Comparison of ENCODE assay signal across 14 cellular contexts in the genomic region with DNA sequence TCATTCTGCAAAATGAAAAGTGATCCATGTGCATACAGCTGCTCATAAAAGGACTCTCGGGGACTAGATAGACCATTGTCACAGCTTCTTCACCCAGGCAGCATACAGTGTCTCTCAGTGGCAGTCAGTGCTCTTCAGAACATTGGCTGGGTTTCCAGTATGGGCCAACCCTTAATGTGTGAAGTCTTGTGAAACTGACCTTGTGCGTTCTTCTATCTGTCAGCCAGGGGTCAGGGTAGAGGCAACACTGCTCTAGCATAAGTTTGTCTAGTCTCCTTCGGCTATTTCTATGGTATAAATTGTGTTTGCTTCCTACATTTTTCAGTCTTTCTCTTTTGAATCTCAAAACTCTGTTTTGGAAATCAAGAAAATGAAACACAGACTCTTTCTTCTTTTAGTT. TPM values are rescaled to one million over a fixed set of nuclear protein-coding genes. Genes with fewer than 3 reads are reported as not detected.
DNase-seq lines count a peak whose midpoint lies in the region; ATAC-seq and TF ChIP-seq lines count a peak whose summit lies in the region.
"Had no signal": no experiment of that assay in that cellular context is flagged by ENCODE, and none has a peak within 500 bp of the region (broad histone marks: within the 10 kb centered on the region; RNA-seq: fewer than 3 reads in every experiment).

No MANE protein-coding gene starts in this region.

- intact Hi-C loops in right cardiac atrium (cut with DNase I) = no loop called here

- ATAC-seq in GM21381 (IDR thresholded peaks at IDR 0.05; ENCODE audit: unreplicated experiment) = peak; percentile 59
- peak; percentile 48 to 76 for ATAC-seq in right cardiac atrium
- ATAC-seq in HG03025 (IDR thresholded peaks at IDR 0.05; ENCODE audit: low FRiP score, unreplicated experiment) = no peak
- no peak for ATAC-seq in GM18517 (IDR thresholded peaks at IDR 0.05; ENCODE audit: unreplicated experiment)

- peak; percentile 37; the same call in 1 of the 2 replicates for TF ChIP-seq CTCF in OCI-LY1 (IDR thresholded peaks at IDR 0.05; ENCODE audit: low read length)
- TF ChIP-seq CTCF in HFFc6 (IDR thresholded peaks at IDR 0.05) = no peak

- no peaks in the 10 kb centered on the region for H3K4me1 Mint-ChIP-seq in HFFc6 (ENCODE audit: low read depth)
- H3K4me1 Mint-ChIP-seq: naive B cell had no signal

- 66% methylated on average over 3 of the region's 3 CpGs for WGBS in right cardiac atrium

- peaks cover 22% of the 10 kb centered on the region for H3K9me3 Mint-ChIP-seq in HFFc6
- H3K9me3 Mint-ChIP-seq: activated T-helper 2 cell treated with anti-CD3 and anti-CD28 coated beads, Interferon-gamma antibody, Interleukin-2, Interleukin-4, amounts not matched to agents 10 μg/mL and 5 μg/mL and 100 μg/mL, durations not matched to agents 14 hours and 24 hours and 36 hours had no signal

- in situ Hi-C loops in ACHN (cut with HindIII; ENCODE audit: low pct_ligation_motif_present, low pct_unique_long_range_greater_than_20kb, low sequenced_read_pairs) = no loop called here

- no peak overlapping the region for H3K4me2 ChIP-seq in OCI-LY1 (ENCODE audit: low read length)

- H3K27me3 ChIP-seq in OCI-LY1 (ENCODE audit: insufficient read depth, low read length) (no peaks in the 10 kb centered on the region), right cardiac atrium (ENCODE audit: control insufficient read depth, insufficient read depth) (no peaks in the 10 kb centered on the region)

- no peaks in the 10 kb centered on the region for H3K79me2 ChIP-seq in OCI-LY1 (ENCODE audit: insufficient read depth, low read length)

- no peaks in the 10 kb centered on the region for H3K36me3 ChIP-seq in OCI-LY1 (ENCODE audit: insufficient read depth, low read length)

- no peaks in the 10 kb centered on the region for H3F3A ChIP-seq in OCI-LY1 (ENCODE audit: insufficient read depth, low read length)

- H3K4me1 ChIP-seq in OCI-LY1 (ENCODE audit: insufficient read depth, low read length, severe bottlenecking) (no peaks in the 10 kb centered on the region), right cardiac atrium (ENCODE audit: control insufficient read depth, insufficient read depth, low read length) (no peaks in the 10 kb centered on the region)

- no peak overlapping the region for H3K9ac ChIP-seq in OCI-LY1 (ENCODE audit: low read length)

- H3K27me3 Mint-ChIP-seq in HFFc6 (ENCODE audit: insufficient read depth) = peaks cover 2% of the 10 kb centered on the region

- no peak overlapping the region for H3K4me3 ChIP-seq in OCI-LY1 (ENCODE audit: low read depth, low read length, poor library complexity, severe bottlenecking)
- no peak overlapping the region for H3K4me3 ChIP-seq in right cardiac atrium (ENCODE audit: low read length)

- H3K9me3 ChIP-seq in OCI-LY1 (ENCODE audit: low read length) (no peaks in the 10 kb centered on the region), right cardiac atrium (ENCODE audit: control insufficient read depth, low read length) (no peaks in the 10 kb centered on the region)

- H3K27ac Mint-ChIP-seq in HFFc6 = no peak overlapping the region
- H3K27ac Mint-ChIP-seq: activated T-helper 2 cell treated with anti-CD3 and anti-CD28 coated beads, Interferon-gamma antibody, Interleukin-2, Interleukin-4, amounts not matched to agents 10 μg/mL and 5 μg/mL and 100 μg/mL, durations not matched to agents 14 hours and 24 hours and 36 hours; CD4-positive, alpha-beta T cell; naive B cell had no signal

- H2AFZ ChIP-seq in OCI-LY1 (ENCODE audit: low read length) = no peak overlapping the region

- H3K4me3 Mint-ChIP-seq in HFFc6 = no peak overlapping the region
- H3K4me3 Mint-ChIP-seq: CD4-positive, alpha-beta T cell; naive B cell had no signal

- H3K36me3 Mint-ChIP-seq in HFFc6 (ENCODE audit: low read depth) = no peaks in the 10 kb centered on the region
- H3K36me3 Mint-ChIP-seq: naive B cell had no signal

- no peaks in the 10 kb centered on the region for H3K9me2 ChIP-seq in OCI-LY1 (ENCODE audit: low read depth, low read length)

- DNase-seq in ACHN = peak; percentile 30
- DNase-seq in right cardiac atrium = no peak
- DNase-seq in HFFc6 = no peak
- no peak for DNase-seq in NCI-H345 (lab: John Stamatoyannopoulos, UW)
- DNase-seq: CD4-positive, alpha-beta T cell; IMR-90; naive B cell; T-helper 1 cell had no signal

- no peak overlapping the region for H3K27ac ChIP-seq in OCI-LY1 (ENCODE audit: low read depth, low read length, poor library complexity, severe bottlenecking)
- H3K27ac ChIP-seq in right cardiac atrium (ENCODE audit: low read length) = no peak overlapping the region

- no peaks in the 10 kb centered on the region for H4K20me1 ChIP-seq in OCI-LY1 (ENCODE audit: insufficient read depth, low read length)

RNA-seq across cellular contexts. Expression of a gene that starts 37.0 kb away (rescaled TPM):
- not detected for total RNA-seq in right cardiac atrium
- not detected for polyA plus RNA-seq in right cardiac atrium
- total RNA-seq in HFFc6 (2021; fragmentation: NEBNext Ultra II Directional; extraction: Animal tissue kit (Norgen Biotek cat#: 25700)) = not detected
- total RNA-seq: activated T-helper 2 cell treated with anti-CD3 and anti-CD28 coated beads, Interferon-gamma antibody, Interleukin-2, Interleukin-4, amounts not matched to agents 10 μg/mL and 5 μg/mL and 100 μg/mL, durations not matched to agents 14 hours and 24 hours and 36 hours; CD4-positive, alpha-beta T cell; IMR-90 had no signal
- polyA plus RNA-seq: esophagus, IMR-90 had no signal

Comparison
In these comparisons a context has a peak if more than half of its experiments do, and no peak if none do; other contexts are left out.
1. ATAC-seq: peak in GM21381 (single experiment) and right cardiac atrium (2 of 2); none in HG03025 (single experiment) and GM18517 (single experiment).